ENCODE assay signal across 17 cellular contexts in genomic region chr22:18539994-18540393, GRCh38. TPM values are rescaled to one million over a fixed set of nuclear protein-coding genes. Genes with fewer than 3 reads are reported as not detected.
"Had no signal": no experiment of that assay in that cellular context is flagged by ENCODE, and none has a peak within 500 bp of the region (broad histone marks: within the 10 kb centered on the region; RNA-seq: fewer than 3 reads in every experiment).

No MANE protein-coding gene starts in this region.

RNA-seq across cellular contexts. Expression of gene TMEM191B, which starts 12.4 kb away (rescaled TPM):
- total RNA-seq: activated CD4-positive, alpha-beta T cell treated with anti-CD3 and anti-CD28 coated beads, Interleukin-2, amount 10 ng/mL, durations not matched to agents 24 days and 14 days; activated naive CD4-positive, alpha-beta T cell treated with anti-CD3 and anti-CD28 coated beads for 36 hours; activated T-helper 1 cell treated with anti-CD3 and anti-CD28 coated beads, Interleukin-12 subunit alpha, Interleukin-12 subunit beta, Interleukin-2, Interleukin-4 antibody, amounts not matched to agents 30 ng/mL and 10 ng/mL and 1 ng/mL, durations not matched to agents 14 hours and 24 hours and 36 hours; aorta had no signal

RNA-seq across cellular contexts. Expression of gene GGTLC3, which starts 22.0 kb away (rescaled TPM):
- total RNA-seq: activated B cell treated with CpG ODN at 0.5 μM for 24 hours; activated CD4-positive, alpha-beta memory T cell treated with anti-CD3 and anti-CD28 coated beads for 36 hours; activated CD4-positive, alpha-beta T cell treated with anti-CD3 and anti-CD28 coated beads, Interleukin-2, amount 10 ng/mL, durations not matched to agents 24 days and 14 days; activated CD8-positive, alpha-beta memory T cell treated with anti-CD3 and anti-CD28 coated beads for 36 hours; activated CD8-positive, alpha-beta T cell treated with anti-CD3 and anti-CD28 coated beads for 36 hours; activated naive CD4-positive, alpha-beta T cell treated with anti-CD3 and anti-CD28 coated beads for 36 hours; activated naive CD4-positive, alpha-beta T cell treated with anti-CD3 and anti-CD28 coated beads, Interleukin-2, amount 50 U/mL, for 72 hours; activated naive CD8-positive, alpha-beta T cell treated with anti-CD3 and anti-CD28 coated beads for 36 hours; activated T-cell treated with anti-CD3 and anti-CD28 coated beads, Interleukin-2, amount 50 U/mL, for 4 hours; activated T-cell treated with anti-CD3 and anti-CD28 coated beads, Interleukin-2, amount 50 U/mL, for 72 hours; activated T-helper 1 cell treated with anti-CD3 and anti-CD28 coated beads, Interleukin-12 subunit alpha, Interleukin-12 subunit beta, Interleukin-2, Interleukin-4 antibody, amounts not matched to agents 30 ng/mL and 10 ng/mL and 1 ng/mL, durations not matched to agents 14 hours and 24 hours and 36 hours; activated T-helper 17 cell treated with anti-CD3 and anti-CD28 coated beads, Interleukin-2, amount 50 U/mL, for 72 hours; adrenal gland; aorta; astrocyte; body of pancreas; bronchial epithelial cell had no signal
- polyA plus RNA-seq: aorta had no signal
